ENCODE assay signal across 8 cellular contexts in the genomic region with DNA sequence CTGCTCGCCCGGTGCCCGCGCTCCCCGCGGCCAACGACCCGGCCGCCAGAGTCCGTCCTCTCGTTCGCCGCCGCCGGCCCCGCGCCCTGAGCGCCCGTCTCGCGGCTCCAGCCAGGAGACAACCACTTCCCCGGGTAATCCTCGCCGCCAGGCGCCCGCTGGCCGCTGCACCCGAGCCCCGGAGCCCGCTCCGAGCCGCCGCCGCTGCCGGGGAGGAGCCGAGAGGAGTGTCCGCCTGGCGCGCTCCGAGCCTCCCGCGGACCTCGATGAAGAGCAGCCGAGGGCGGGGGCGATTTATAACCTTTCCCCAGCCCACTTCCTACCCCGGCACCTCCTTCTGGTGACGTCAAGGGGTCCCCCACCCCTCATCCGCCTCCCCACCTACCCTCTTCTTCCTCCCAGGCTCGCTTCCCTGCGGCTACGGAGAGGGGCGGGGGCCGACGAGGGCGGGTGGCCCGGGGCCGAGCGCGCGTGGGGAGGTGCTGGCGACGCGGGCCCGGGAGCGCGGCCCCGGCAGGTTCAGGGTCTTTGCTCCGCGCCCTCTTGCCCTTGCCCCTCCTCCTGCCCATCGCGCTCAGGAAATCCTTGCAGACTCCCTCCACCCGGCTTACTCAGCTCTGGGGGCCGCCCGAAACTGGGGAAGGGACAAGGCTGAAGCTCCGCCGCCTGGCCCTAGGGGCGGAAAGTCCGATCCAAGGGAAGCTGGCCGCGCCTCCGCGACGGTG. TPM values are rescaled to one million over a fixed set of nuclear protein-coding genes. Genes with fewer than 3 reads are reported as not detected.
DNase-seq lines count a peak whose midpoint lies in the region; ATAC-seq, FAIRE-seq and TF ChIP-seq lines count a peak whose summit lies in the region.

Gene FLT1, minus strand, starts transcription at position 268 of the 725 bp plus-strand sequence. CDS start 285 bp downstream, outside the sequence.

- peak; percentile 37 for ATAC-seq in CD4-positive, alpha-beta T cell (ENCODE audit: poor library complexity)
- peak; percentile 58 to 61 for ATAC-seq in activated T-cell treated with anti-CD3 and anti-CD28 coated beads, Interleukin-2, amount 50 U/mL, for 72 hours (replicated peaks in 1 of 2)
- ATAC-seq in heart left ventricle (peak; percentile 82 to 87 (median 85)), pancreas (peak; percentile 17 to 68 (median 61))

- POLR2A ChIA-PET in CD4-positive, alpha-beta T cell (lab: Charles Lee), result no interaction called here

- H3K27ac ChIP-seq in CD4-positive, alpha-beta T cell (ENCODE audit: low read depth, low read length), result no peak within 1 kb of the TSS
- H3K27ac ChIP-seq in heart left ventricle, result peak within 1 kb of the TSS; percentile 76 to 96 (median 92)
- H3K27ac ChIP-seq in pancreas, result peak within 1 kb of the TSS in 1 of 4 donors; percentile 41

- no peak within 1 kb of the TSS for H3K27ac Mint-ChIP-seq in CD4-positive, alpha-beta T cell
- H3K27ac Mint-ChIP-seq in HFFc6, result peak within 1 kb of the TSS; percentile 37
- no peak within 1 kb of the TSS for H3K27ac Mint-ChIP-seq in activated T-cell treated with anti-CD3 and anti-CD28 coated beads, Interleukin-2, amount 50 U/mL, for 72 hours

- peak in 1 of 2 donors; percentile 93 for TF ChIP-seq POLR2A in heart left ventricle (IDR thresholded peaks at IDR 0.05)

- H3K4me3 Mint-ChIP-seq in CD4-positive, alpha-beta T cell, result peak within 1 kb of the TSS; percentile 64
- H3K4me3 Mint-ChIP-seq in HFFc6, result peak within 1 kb of the TSS; percentile 93
- peak within 1 kb of the TSS; percentile 89 to 95 for H3K4me3 Mint-ChIP-seq in activated T-cell treated with anti-CD3 and anti-CD28 coated beads, Interleukin-2, amount 50 U/mL, for 72 hours

- H3K36me3 ChIP-seq in heart left ventricle (no peaks in the 10 kb centered on the region), pancreas (no peaks in the 10 kb centered on the region)

- H3K9me3 ChIP-seq in CD4-positive, alpha-beta T cell (ENCODE audit: control insufficient read depth, low read length), result no peaks in the 10 kb centered on the region
- H3K9me3 ChIP-seq in heart left ventricle, result no peaks in the 10 kb centered on the region
- no peaks in the 10 kb centered on the region for H3K9me3 ChIP-seq in pancreas

- peaks cover 42% of the 10 kb centered on the region for H3K4me1 Mint-ChIP-seq in CD4-positive, alpha-beta T cell (ENCODE audit: low read depth)
- H3K4me1 Mint-ChIP-seq in HFFc6 (ENCODE audit: low read depth), result peaks cover 61% of the 10 kb centered on the region
- peaks cover 50% of the 10 kb centered on the region for H3K4me1 Mint-ChIP-seq in activated T-cell treated with anti-CD3 and anti-CD28 coated beads, Interleukin-2, amount 50 U/mL, for 72 hours (ENCODE audit: low read depth)

- peaks cover 54% of the 10 kb centered on the region for H3K27me3 ChIP-seq in CD4-positive, alpha-beta T cell (ENCODE audit: control insufficient read depth, insufficient read depth, low read length)
- H3K27me3 ChIP-seq in heart left ventricle (peaks cover 0 to 64% (median 48%) of the 10 kb centered on the region in 9 donors), pancreas (peaks cover 4 to 41% (median 6%) of the 10 kb centered on the region in 4 donors)

- H3K4me3 ChIP-seq in heart left ventricle (peak within 1 kb of the TSS; percentile 63 to 90 (median 78)), pancreas (peak within 1 kb of the TSS; percentile 20 to 49 (median 30))

- peaks cover 0 to 34% (median 17%) of the 10 kb centered on the region in 12 donors for H3K4me1 ChIP-seq in heart left ventricle
- peaks cover 0 to 5% (median 0%) of the 10 kb centered on the region in 3 donors for H3K4me1 ChIP-seq in pancreas

- H3K27me3 Mint-ChIP-seq in CD4-positive, alpha-beta T cell, result peaks cover 59% of the 10 kb centered on the region
- H3K27me3 Mint-ChIP-seq in HFFc6 (ENCODE audit: insufficient read depth), result peaks cover 2% of the 10 kb centered on the region; the same call in 1 of the 2 replicates
- H3K27me3 Mint-ChIP-seq in activated T-cell treated with anti-CD3 and anti-CD28 coated beads, Interleukin-2, amount 50 U/mL, for 72 hours (ENCODE audit: low read depth), result peaks cover 25% of the 10 kb centered on the region

- TF ChIP-seq CTCF in CD4-positive, alpha-beta T cell (IDR thresholded peaks at IDR 0.05), result no peak
- TF ChIP-seq CTCF in HFFc6 (IDR thresholded peaks at IDR 0.05) (no peak; the same call in none of the 2 replicates), heart left ventricle (IDR thresholded peaks at IDR 0.05) (peak in 1 of 12 donors; percentile 11), pancreas (IDR thresholded peaks at IDR 0.05) (no peak)

- no peak for FAIRE-seq in pancreas (lab: Jason Lieb, UNC)
- no peak for FAIRE-seq in urothelium cell line (lab: Jason Lieb, UNC)

- 0 to 1% (median 1%) methylated on average over 39 to 84 of the region's 84 CpGs for WGBS in heart left ventricle, 4 donors
- WGBS in pancreas, 2 donors, result 1% methylated on average over 77 to 84 of the region's 84 CpGs

- no peaks in the 10 kb centered on the region for H3K36me3 Mint-ChIP-seq in CD4-positive, alpha-beta T cell (ENCODE audit: low read depth)
- peaks cover 9% of the 10 kb centered on the region for H3K36me3 Mint-ChIP-seq in HFFc6 (ENCODE audit: low read depth)
- peaks cover 5 to 6% of the 10 kb centered on the region in 2 donors for H3K36me3 Mint-ChIP-seq in activated T-cell treated with anti-CD3 and anti-CD28 coated beads, Interleukin-2, amount 50 U/mL, for 72 hours (ENCODE audit: insufficient read depth in 2 of 2)

- intact Hi-C loops in CD4-positive, alpha-beta T cell (cut with DNase I, micrococcal nuclease), result loop anchor here in 1 of 2 experiments (5.0 kb wide), 1 partner anchor 162 kb away; the partner anchor contains the start of gene POMP
- intact Hi-C loops in heart left ventricle (cut with DNase I), result loop anchor here in 8 of 10 donors (2.0 to 10.0 kb wide), 10 partner anchors 36 to 173 kb away; partner anchors contain the start of gene POMP (in 1 of the 8)
- intact Hi-C loops in pancreas (cut with DNase I), result no loop called here

- CTCF ChIA-PET in CD4-positive, alpha-beta T cell (lab: Charles Lee), result no interaction called here

- peak in 5 of 10 experiments; percentile 9 to 45 (median 22) for DNase-seq in CD4-positive, alpha-beta T cell
- DNase-seq in HFFc6 (peak; percentile 38), heart left ventricle (peak; percentile 78 to 89 (median 87)), pancreas (peak in 4 of 6 donors; percentile 20 to 65 (median 42)), T1000 (lab: John Stamatoyannopoulos, UW) (no peak), urothelium cell line (ENCODE audit: low spot score) (no peak), superior temporal gyrus (ENCODE audit: extremely low spot score) (no peak)
- DNase-seq in activated T-cell treated with anti-CD3 and anti-CD28 coated beads, Interleukin-2, amount 50 U/mL, for 72 hours, result peak; percentile 62 to 63

- no peaks in the 10 kb centered on the region for H3K9me3 Mint-ChIP-seq in CD4-positive, alpha-beta T cell
- no peaks in the 10 kb centered on the region for H3K9me3 Mint-ChIP-seq in HFFc6
- no peaks in the 10 kb centered on the region for H3K9me3 Mint-ChIP-seq in activated T-cell treated with anti-CD3 and anti-CD28 coated beads, Interleukin-2, amount 50 U/mL, for 72 hours

RNA-seq across cellular contexts. Expression of gene FLT1, which starts in this region (rescaled TPM):
- total RNA-seq in CD4-positive, alpha-beta T cell, result 1 to 10 TPM; 1.1 to 1.2 TPM
- 100 to 1,000 TPM in 2 of 6 experiments, 10 to 100 TPM in 4; 80.5 to 118 (median 91.0) TPM for total RNA-seq in HFFc6 (2021; fragmentation: NEBNext Ultra II Directional; extraction: Animal tissue kit (Norgen Biotek cat#: 25700))
- 10 to 100 TPM; 35.8 to 43.8 TPM for total RNA-seq in activated T-cell treated with anti-CD3 and anti-CD28 coated beads, Interleukin-2, amount 50 U/mL, for 72 hours
- total RNA-seq in heart left ventricle (10 to 100 TPM; 25.7 to 73.2 (median 43.9) TPM), pancreas (10 to 100 TPM in 2 of 6 donors, 1 to 10 TPM in 4; 4.4 to 12.7 (median 8.8) TPM)
- polyA plus RNA-seq in heart left ventricle (10 to 100 TPM; 13.1 to 28.0 TPM), pancreas (1 to 10 TPM; 1.1 to 8.0 TPM)

Comparison
In these comparisons a context has a peak if more than half of its experiments do, and no peak if none do; other contexts are left out.
1. DNase-seq: peak in HFFc6 (single experiment), activated T-cell treated with anti-CD3 and anti-CD28 coated beads, Interleukin-2, amount 50 U/mL, for 72 hours (2 of 2), heart left ventricle (5 of 5) and pancreas (4 of 6); none in T1000 (single experiment), urothelium cell line (single experiment) and superior temporal gyrus (single experiment).
2. intact Hi-C loops: an anchor here in heart left ventricle (2.0 to 10.0 kb wide); none called in pancreas.
3. Peak in every context shown above with its lines, with median percentiles within 50 percentile points of each other: ATAC-seq and H3K4me3 Mint-ChIP-seq.